ENCODE assay signal across 9 cellular contexts in the genomic region with DNA sequence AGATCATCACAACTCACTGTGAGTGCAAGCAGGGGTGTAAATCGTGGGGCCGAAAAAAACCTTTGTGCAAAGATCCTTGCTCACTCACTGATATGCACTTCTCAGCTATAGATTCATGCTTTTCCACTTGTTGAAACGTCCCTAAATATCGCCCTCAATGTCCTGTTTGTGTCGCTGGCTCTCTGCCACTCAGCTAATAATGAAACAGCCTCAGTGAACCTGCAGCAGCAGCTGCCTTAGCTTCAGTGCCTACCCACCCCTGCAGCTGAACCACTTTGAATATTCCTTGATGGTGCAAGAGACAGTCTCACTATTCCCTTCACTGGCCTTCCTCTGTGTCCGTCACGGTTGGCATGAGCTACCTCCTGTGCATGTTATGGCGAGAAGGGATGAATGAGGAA.
DNase-seq lines count a peak whose midpoint lies in the region; ATAC-seq and TF ChIP-seq lines count a peak whose summit lies in the region.
"Had no signal": no experiment of that assay in that cellular context is flagged by ENCODE, and none has a peak within 500 bp of the region (broad histone marks: within the 10 kb centered on the region; RNA-seq: fewer than 3 reads in every experiment).

No MANE protein-coding gene starts in this region.

- H3K4me3 ChIP-seq in coronary artery (peak overlapping the region; percentile 72), thyroid gland (replicated peaks in 1 of 3) (no peak overlapping the region)

- H3K36me3 ChIP-seq in thyroid gland, result no peaks in the 10 kb centered on the region

- peak; percentile 93 for DNase-seq in NCI-H345 (lab: John Stamatoyannopoulos, UW)
- DNase-seq in coronary artery (ENCODE audit: low spot score), result no peak
- peak; percentile 76 for DNase-seq in medulla oblongata (ENCODE audit: extremely low spot score)
- peak; percentile 51 to 67 for DNase-seq in thyroid gland
- DNase-seq in NCI-H1436 treated with DMSO at 0.1 percent for 48 hours (lab: John Stamatoyannopoulos, UW), result no peak
- DNase-seq in stimulated activated naive CD8-positive, alpha-beta T cell treated with anti-CD3 and anti-CD28 coated beads, Interleukin-15, Interleukin-2, amounts not matched to agents 100 U/mL and 50 U/mL, for 24 hours, result no peak

- no peaks in the 10 kb centered on the region for H3K27me3 ChIP-seq in thyroid gland

- no peaks in the 10 kb centered on the region for H3K9me3 ChIP-seq in thyroid gland

- intact Hi-C loops in thyroid gland (cut with DNase I), result loop anchor here (10.0 kb wide), 1 partner anchor 107 kb away; no protein-coding TSS in a partner anchor

- TF ChIP-seq POLR2A in thyroid gland (IDR thresholded peaks at IDR 0.05), result no peak

- ATAC-seq in GM18861 (IDR thresholded peaks at IDR 0.05; ENCODE audit: unreplicated experiment) (no peak), GM19397 (IDR thresholded peaks at IDR 0.05; ENCODE audit: unreplicated experiment) (no peak)
- ATAC-seq in stimulated activated naive CD8-positive, alpha-beta T cell treated with anti-CD3 and anti-CD28 coated beads, Interleukin-15, Interleukin-2, amounts not matched to agents 100 U/mL and 50 U/mL, for 24 hours, result no peak
- ATAC-seq: activated CD4-positive, CD25-positive, alpha-beta regulatory T cell treated with anti-CD3 and anti-CD28 coated beads, Interleukin-2, amount 50 U/mL, for 24 hours had no signal

- peaks cover 61 to 62% of the 10 kb centered on the region in 2 donors for H3K4me1 ChIP-seq in thyroid gland

- H3K27ac ChIP-seq in coronary artery (peak overlapping the region; percentile 73 to 83), thyroid gland (peak overlapping the region; percentile 81 to 88 (median 87))

- no peak for TF ChIP-seq CTCF in coronary artery (IDR thresholded peaks at IDR 0.05)
- TF ChIP-seq CTCF in thyroid gland (IDR thresholded peaks at IDR 0.05), result no peak

- WGBS in thyroid gland, 2 donors, result 40 to 44% methylated on average over 8 of the region's 8 CpGs

Comparison
In these comparisons a context has a peak if more than half of its experiments do, and no peak if none do; other contexts are left out.
1. DNase-seq: peak in NCI-H345 (single experiment), medulla oblongata (single experiment) and thyroid gland (2 of 2); none in coronary artery (single experiment), NCI-H1436 treated with DMSO at 0.1 percent for 48 hours (single experiment) and stimulated activated naive CD8-positive, alpha-beta T cell treated with anti-CD3 and anti-CD28 coated beads, Interleukin-15, Interleukin-2, amounts not matched to agents 100 U/mL and 50 U/mL, for 24 hours (single experiment).